Comparison of ENCODE assay signal across 8 cellular contexts in the genomic region with DNA sequence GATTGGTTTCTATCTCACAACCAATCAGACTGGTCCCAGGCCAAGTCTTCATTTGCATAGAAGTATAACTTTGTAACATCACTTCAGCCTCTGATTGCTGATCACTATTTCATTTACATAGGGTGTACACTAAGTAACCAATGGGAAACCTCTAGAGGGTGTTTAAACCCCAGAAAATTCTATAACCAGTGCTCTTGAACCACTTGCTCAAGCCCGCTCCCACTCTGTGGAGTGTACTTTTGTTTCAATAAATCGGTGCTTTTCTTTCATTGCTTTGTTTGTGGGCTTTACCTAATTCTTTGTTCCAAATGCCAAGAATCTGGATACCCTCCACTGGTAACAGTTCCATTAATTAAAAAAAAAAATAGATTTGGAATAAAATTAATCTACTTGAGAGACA.
"Had no signal": no experiment of that assay in that cellular context is flagged by ENCODE, and none has a peak within 500 bp of the region (broad histone marks: within the 10 kb centered on the region; RNA-seq: fewer than 3 reads in every experiment).

No MANE protein-coding gene starts in this region.

- H3K4me3 ChIP-seq: GM12878 had no signal

- ATAC-seq: GM12878 had no signal

- DNase-seq: GDM1, GF-D8 had no signal

- FAIRE-seq: G401.6, GM12878, GM12891, GM12892, GM18507, GM19239 had no signal
